9 cellular contexts compared by ENCODE assay signal in genomic region chr5:126503602-126504104, GRCh38.
DNase-seq lines count a peak whose midpoint lies in the region; TF ChIP-seq lines count a peak whose summit lies in the region.
"Had no signal": no experiment of that assay in that cellular context is flagged by ENCODE, and none has a peak within 500 bp of the region (broad histone marks: within the 10 kb centered on the region; RNA-seq: fewer than 3 reads in every experiment).

No MANE protein-coding gene starts in this region.

- H3K4me1 Mint-ChIP-seq in brain: peaks cover 12% of the 10 kb centered on the region

- H3K79me2 ChIP-seq in smooth muscle cell (ENCODE audit: low read depth) (no peaks in the 10 kb centered on the region), trophoblast cell (ENCODE audit: control insufficient read depth, insufficient read depth, low read length, poor library complexity) (no peaks in the 10 kb centered on the region)

- peak overlapping the region; percentile 61 to 75 for H3K27ac ChIP-seq in right atrium auricular region
- H3K27ac ChIP-seq in smooth muscle cell (ENCODE audit: low read depth): no peak overlapping the region
- H3K27ac ChIP-seq in trophoblast cell (ENCODE audit: low read depth, low read length): no peak overlapping the region

- H3K9ac ChIP-seq in smooth muscle cell (ENCODE audit: low read depth) (no peak overlapping the region), trophoblast cell (ENCODE audit: low read length) (no peak overlapping the region)

- H3K79me1 ChIP-seq in trophoblast cell (ENCODE audit: low read length): no peaks in the 10 kb centered on the region

- H3K4me3 ChIP-seq in right atrium auricular region (no peak overlapping the region), smooth muscle cell (no peak overlapping the region), trophoblast cell (ENCODE audit: low read depth, low read length) (no peak overlapping the region)

- H3K36me3 ChIP-seq in right atrium auricular region (no peaks in the 10 kb centered on the region), smooth muscle cell (ENCODE audit: low read depth) (no peaks in the 10 kb centered on the region), trophoblast cell (ENCODE audit: control insufficient read depth in 1 of 2, insufficient read depth in 2 of 2, low read length in 2 of 2) (no peaks in the 10 kb centered on the region)

- no peak for TF ChIP-seq EP300 in Ishikawa (IDR thresholded peaks at IDR 0.05; ENCODE audit: borderline replicate concordance)

- H2BK120ac ChIP-seq in trophoblast cell (ENCODE audit: insufficient read depth, low read length, poor library complexity): no peak overlapping the region

- no peaks in the 10 kb centered on the region for H3K27me3 ChIP-seq in right atrium auricular region
- no peaks in the 10 kb centered on the region for H3K27me3 ChIP-seq in smooth muscle cell (ENCODE audit: low read depth)
- no peaks in the 10 kb centered on the region for H3K27me3 ChIP-seq in trophoblast cell (ENCODE audit: insufficient read depth, low read length)

- H2AFZ ChIP-seq in smooth muscle cell (ENCODE audit: low read depth): peak overlapping the region; percentile 75
- H2AFZ ChIP-seq in trophoblast cell (ENCODE audit: insufficient read depth, low read length, poor library complexity): no peak overlapping the region

- DNase-seq in right atrium auricular region (ENCODE audit: low spot score) (peak; percentile 79), smooth muscle cell (lab: John Stamatoyannopoulos, UW; ENCODE audit: unreplicated experiment) (no peak), H4 (ENCODE audit: low spot score) (no peak), activated gamma-delta T cell (lab: John Stamatoyannopoulos, UW) (no peak), trophoblast cell (no peak)
- DNase-seq in activated effector memory CD4-positive, alpha-beta T cell treated with anti-CD3 and anti-CD28 coated beads, Interleukin-2, amount 50 U/mL, for 16 hours: no peak
- DNase-seq: activated CD8-positive, alpha-beta memory T cell treated with anti-CD3 and anti-CD28 coated beads for 24 hours had no signal

- peaks cover 0 to 4% (median 0%) of the 10 kb centered on the region in 5 experiments for H3K9me3 Mint-ChIP-seq in brain

- H3K27ac Mint-ChIP-seq in brain: peak overlapping the region in 4 of 5 experiments; percentile 39 to 66 (median 58)

- H3K4ac ChIP-seq in trophoblast cell (ENCODE audit: low read depth, low read length): no peak overlapping the region

- H3K4me1 ChIP-seq in right atrium auricular region (peaks cover 0 to 33% of the 10 kb centered on the region in 2 donors), smooth muscle cell (ENCODE audit: low read depth) (no peaks in the 10 kb centered on the region), trophoblast cell (ENCODE audit: control insufficient read depth in 1 of 2, insufficient read depth in 2 of 2, low read length in 2 of 2) (no peaks in the 10 kb centered on the region)

- H4K91ac ChIP-seq in trophoblast cell (ENCODE audit: low read depth, low read length): no peak overlapping the region

- H4K12ac ChIP-seq in trophoblast cell (ENCODE audit: low read depth, low read length): no peak overlapping the region

- H3K27me3 Mint-ChIP-seq in brain: peaks cover 9% of the 10 kb centered on the region

- H2BK12ac ChIP-seq in trophoblast cell (ENCODE audit: low read length): no peak overlapping the region

- no peak for TF ChIP-seq CTCF in brain (conservative IDR thresholded peaks at IDR 0.05)
- no peak for TF ChIP-seq CTCF in right atrium auricular region (IDR thresholded peaks at IDR 0.05)
- no peak for TF ChIP-seq CTCF in smooth muscle cell (IDR thresholded peaks at IDR 0.05; ENCODE audit: borderline replicate concordance, insufficient read depth, poor library complexity, severe bottlenecking)

- H3K9me3 ChIP-seq in right atrium auricular region: no peaks in the 10 kb centered on the region
- H3K9me3 ChIP-seq in smooth muscle cell (replicated peaks; ENCODE audit: low read depth): no peaks in the 10 kb centered on the region
- H3K9me3 ChIP-seq in trophoblast cell (ENCODE audit: insufficient read depth, low read depth, low read length): no peaks in the 10 kb centered on the region

- H3K18ac ChIP-seq in trophoblast cell (ENCODE audit: low read length): no peak overlapping the region

- H3F3A ChIP-seq in smooth muscle cell (ENCODE audit: low read depth): no peaks in the 10 kb centered on the region

- H3K4me2 ChIP-seq in smooth muscle cell: no peak overlapping the region
- no peak overlapping the region for H3K4me2 ChIP-seq in trophoblast cell (ENCODE audit: low read length)

- H3K4me3 Mint-ChIP-seq in brain: peak overlapping the region in 1 of 5 experiments; percentile 55

- H3K14ac ChIP-seq in trophoblast cell (ENCODE audit: low read length): no peak overlapping the region

- TF ChIP-seq RAD21 in Ishikawa (IDR thresholded peaks at IDR 0.05; ENCODE audit: low read depth): no peak

- H4K20me1 ChIP-seq in smooth muscle cell (ENCODE audit: low read depth): no peaks in the 10 kb centered on the region

- no peaks in the 10 kb centered on the region for H3K36me3 Mint-ChIP-seq in brain

- 49% methylated on average over 5 of the region's 5 CpGs for WGBS in smooth muscle cell (ENCODE audit: low lambda C conversion rate)
- no CpG with 5 or more reads among the region's 5 CpGs for WGBS in trophoblast cell (ENCODE audit: extremely low coverage, insufficient coverage, insufficient read length)

- H2BK5ac ChIP-seq in trophoblast cell (ENCODE audit: low read depth, low read length, poor library complexity): no peak overlapping the region

- no peak overlapping the region for H3K23ac ChIP-seq in trophoblast cell (ENCODE audit: low read length)

- H2AK5ac ChIP-seq in trophoblast cell (ENCODE audit: low read length): no peak overlapping the region

- no peak overlapping the region for H4K8ac ChIP-seq in trophoblast cell (ENCODE audit: low read depth, low read length)

TF ChIP-seq in Ishikawa, 13 proteins besides CTCF, POLR2A, EP300 and RAD21:
- TF ChIP-seq, protein P1, sequence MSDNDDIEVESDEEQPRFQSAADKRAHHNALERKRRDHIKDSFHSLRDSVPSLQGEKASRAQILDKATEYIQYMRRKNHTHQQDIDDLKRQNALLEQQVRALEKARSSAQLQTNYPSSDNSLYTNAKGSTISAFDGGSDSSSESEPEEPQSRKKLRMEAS (IDR thresholded peaks at IDR 0.05): no peak
- no peak for TF ChIP-seq YY1 (IDR thresholded peaks at IDR 0.05; ENCODE audit: low read depth)
- TF ChIP-seq CEBPB (IDR thresholded peaks at IDR 0.05): peak; percentile 47; the same call in 1 of the 2 replicates

Comparison
In these comparisons a context has a peak if more than half of its experiments do, and no peak if none do; other contexts are left out.
1. H3K27ac ChIP-seq: peak in right atrium auricular region (2 of 2); none in smooth muscle cell (single experiment) and trophoblast cell (single experiment).